12 cellular contexts compared by ENCODE assay signal in the genomic region with DNA sequence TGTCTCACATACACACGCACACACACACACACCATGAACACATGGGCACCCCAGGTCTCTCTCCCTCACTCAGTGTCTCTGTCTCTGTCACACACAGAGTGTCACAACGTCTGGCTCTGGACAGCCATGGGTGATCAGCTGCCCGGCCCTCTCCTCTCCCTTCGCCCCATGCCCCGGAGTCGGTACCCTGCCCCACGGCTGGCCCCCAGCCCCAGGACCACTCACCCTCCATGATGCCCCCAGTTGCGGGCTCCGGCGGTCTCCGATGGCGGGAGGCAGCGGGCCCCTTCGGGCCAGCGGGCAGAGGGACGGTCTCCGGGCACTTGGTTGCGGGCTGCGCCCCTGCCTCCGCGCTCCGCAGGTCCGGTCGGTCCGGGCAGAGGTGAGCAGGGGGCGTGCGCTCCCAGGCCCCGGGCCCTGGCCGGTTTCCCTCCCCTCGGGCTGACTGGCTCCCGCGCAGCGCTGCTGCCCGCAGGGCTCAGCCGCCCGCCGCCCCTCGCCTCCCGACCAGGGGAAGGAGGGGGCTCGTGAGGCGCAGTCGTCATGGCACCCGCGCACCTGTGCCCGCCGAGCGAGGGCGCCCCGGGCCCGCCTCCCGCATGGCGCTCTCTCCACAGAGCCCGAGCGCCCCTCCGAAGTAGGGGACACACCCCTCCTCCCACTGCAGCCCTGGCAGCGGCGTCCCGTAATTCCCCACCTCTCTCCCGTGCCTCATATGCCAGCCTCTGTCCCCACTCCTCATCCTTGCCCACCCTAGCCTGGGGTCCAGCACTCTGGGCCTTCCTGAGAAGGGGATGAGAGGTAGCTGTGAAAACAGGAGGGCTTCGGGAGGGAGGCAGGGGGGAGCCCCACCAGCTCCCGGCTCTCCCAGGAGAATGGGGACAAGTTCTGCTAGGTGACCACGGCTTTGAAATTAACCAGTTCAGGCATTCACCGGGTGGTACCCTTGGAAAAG. TPM values are rescaled to one million over a fixed set of nuclear protein-coding genes. Genes with fewer than 3 reads are reported as not detected.
DNase-seq lines count a peak whose midpoint lies in the region; ATAC-seq, FAIRE-seq and TF ChIP-seq lines count a peak whose summit lies in the region.
"Had no signal": no experiment of that assay in that cellular context is flagged by ENCODE, and none has a peak within 500 bp of the region (broad histone marks: within the 10 kb centered on the region; RNA-seq: fewer than 3 reads in every experiment).

A gene with protein sequence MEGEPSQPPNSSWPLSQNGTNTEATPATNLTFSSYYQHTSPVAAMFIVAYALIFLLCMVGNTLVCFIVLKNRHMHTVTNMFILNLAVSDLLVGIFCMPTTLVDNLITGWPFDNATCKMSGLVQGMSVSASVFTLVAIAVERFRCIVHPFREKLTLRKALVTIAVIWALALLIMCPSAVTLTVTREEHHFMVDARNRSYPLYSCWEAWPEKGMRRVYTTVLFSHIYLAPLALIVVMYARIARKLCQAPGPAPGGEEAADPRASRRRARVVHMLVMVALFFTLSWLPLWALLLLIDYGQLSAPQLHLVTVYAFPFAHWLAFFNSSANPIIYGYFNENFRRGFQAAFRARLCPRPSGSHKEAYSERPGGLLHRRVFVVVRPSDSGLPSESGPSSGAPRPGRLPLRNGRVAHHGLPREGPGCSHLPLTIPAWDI (minus strand): TSS at position 560 of the 955 bp plus-strand sequence. CDS start 328 bp downstream, at position 232.

- H3K27me3 ChIP-seq in H1 (replicated peaks in 1 of 4; ENCODE audit: control insufficient read depth in 3 of 4, extremely low read depth in 1 of 4, insufficient read depth in 3 of 4, low read length in 3 of 4) (peaks cover 14 to 36% (median 23%) of the 10 kb centered on the region in 4 experiments), mesendoderm (ENCODE audit: insufficient read depth, low read length, poor library complexity) (peaks cover 28% of the 10 kb centered on the region), vagina (peaks cover 9% of the 10 kb centered on the region)

- no peak within 1 kb of the TSS for H3K14ac ChIP-seq in H1 (ENCODE audit: insufficient read length)

- ATAC-seq in HG03159 (IDR thresholded peaks at IDR 0.05; ENCODE audit: unreplicated experiment) = no peak

- no peak for DNase-seq in activated naive CD4-positive, alpha-beta T cell treated with anti-CD3 and anti-CD28 coated beads for 36 hours
- peak in 1 of 2 experiments; percentile 78 for DNase-seq in H1 (ENCODE audit: low read depth in 1 of 2, low spot score in 2 of 2)
- peak; percentile 8 for DNase-seq in mesendoderm
- no peak for DNase-seq in vagina (ENCODE audit: extremely low spot score in 2 of 2)
- DNase-seq in osteocyte (ENCODE audit: extremely low spot score, unreplicated experiment) = no peak
- DNase-seq in ureter (ENCODE audit: low spot score) = no peak
- DNase-seq: MM.1S had no signal

- POLR2A ChIA-PET in H1 (lab: Charles Lee; ENCODE audit: partially characterized antibody) = no interaction called here

- no peak within 1 kb of the TSS for H2BK5ac ChIP-seq in H1 (ENCODE audit: low read depth, low read length)
- H2BK5ac ChIP-seq in mesendoderm (ENCODE audit: low read length) = no peak within 1 kb of the TSS

- TF ChIP-seq RAD21 in H1 (IDR thresholded peaks at IDR 0.05 in 1 of 2, conservative IDR thresholded peaks at IDR 0.05 in 1 of 2; ENCODE audit: low read depth in 2 of 2, low read length in 2 of 2) = peak; percentile 12 to 21; a peak in 2 of 4 replicates

- H3K79me2 ChIP-seq in H1 (ENCODE audit: control insufficient read depth in 1 of 2, insufficient read depth in 2 of 2, low read length in 2 of 2) = no peaks in the 10 kb centered on the region
- no peaks in the 10 kb centered on the region for H3K79me2 ChIP-seq in mesendoderm (ENCODE audit: control insufficient read depth, insufficient read depth, low read length)

- H2BK12ac ChIP-seq in H1 (ENCODE audit: low read depth, low read length) = peak within 1 kb of the TSS; percentile 50; the same call in 1 of the 2 replicates

- H2AFZ ChIP-seq in H1 (ENCODE audit: low read length) = peak within 1 kb of the TSS; percentile 78

- 17% methylated on average over 33 of the region's 63 CpGs; no CpG with 5 or more reads in 1 of the 2 experiments for WGBS in H1 (ENCODE audit: extremely low coverage in 1 of 2, insufficient coverage in 1 of 2, insufficient read length in 1 of 2, insufficient replicate concordance in 2 of 2, low coverage in 1 of 2, low lambda C conversion rate in 2 of 2, missing lambda C conversion rate in 1 of 2), 2 experiments
- WGBS in mesendoderm (ENCODE audit: extremely low coverage, insufficient coverage, low lambda C conversion rate) = no CpG with 5 or more reads among the region's 63 CpGs

- TF ChIP-seq POLR2A in H1 (IDR thresholded peaks at IDR 0.05; ENCODE audit: control extremely low read depth in 1 of 2, low read depth in 2 of 2, low read length in 2 of 2) = no peak
- no peak for TF ChIP-seq POLR2A in vagina (IDR thresholded peaks at IDR 0.05)

- H3K23ac ChIP-seq in H1 (ENCODE audit: insufficient read length) = no peak within 1 kb of the TSS
- H3K23ac ChIP-seq in mesendoderm (ENCODE audit: low read length) = peak within 1 kb of the TSS; percentile 3

- H3K27me3 Mint-ChIP-seq in activated naive CD4-positive, alpha-beta T cell treated with anti-CD3 and anti-CD28 coated beads, Interleukin-2, amount 50 U/mL, for 24 hours = peaks cover 37% of the 10 kb centered on the region
- peaks cover 48% of the 10 kb centered on the region for H3K27me3 Mint-ChIP-seq in activated naive CD4-positive, alpha-beta T cell treated with anti-CD3 and anti-CD28 coated beads for 36 hours (ENCODE audit: low read depth)
- peaks cover 61% of the 10 kb centered on the region for H3K27me3 Mint-ChIP-seq in osteocyte (ENCODE audit: unreplicated experiment)

- H2BK20ac ChIP-seq in H1 (ENCODE audit: low read length) = no peak within 1 kb of the TSS

- H3K4ac ChIP-seq in H1 (replicated peaks; ENCODE audit: insufficient read length, low read depth, low read length) (peak within 1 kb of the TSS; percentile 74), mesendoderm (ENCODE audit: low read depth, low read length) (no peak within 1 kb of the TSS)

- peak within 1 kb of the TSS; percentile 68 to 89 for H3K4me2 ChIP-seq in H1 (ENCODE audit: insufficient read depth in 1 of 2, low read depth in 2 of 2, low read length in 2 of 2)
- H3K4me2 ChIP-seq in mesendoderm (ENCODE audit: low read length) = peak within 1 kb of the TSS; percentile 18
- H3K4me2 ChIP-seq: BLaER1 treated with 17β-estradiol and CSF1 and Interleukin-3, amounts not matched to agents 10 nM and 100 nM had no signal

- no peaks in the 10 kb centered on the region for H3K4me1 Mint-ChIP-seq in activated naive CD4-positive, alpha-beta T cell treated with anti-CD3 and anti-CD28 coated beads, Interleukin-2, amount 50 U/mL, for 24 hours
- peaks cover 3% of the 10 kb centered on the region for H3K4me1 Mint-ChIP-seq in activated naive CD4-positive, alpha-beta T cell treated with anti-CD3 and anti-CD28 coated beads for 36 hours (ENCODE audit: low read depth)
- peaks cover 2% of the 10 kb centered on the region for H3K4me1 Mint-ChIP-seq in osteocyte (ENCODE audit: unreplicated experiment)

- H4K8ac ChIP-seq in H1 (ENCODE audit: extremely low read depth, insufficient read depth, low read length) = no peak within 1 kb of the TSS; the same call in 1 of the 2 replicates
- H4K8ac ChIP-seq in mesendoderm (ENCODE audit: low read depth, low read length) = no peak within 1 kb of the TSS

- peaks cover 2% of the 10 kb centered on the region for H3K36me3 Mint-ChIP-seq in activated naive CD4-positive, alpha-beta T cell treated with anti-CD3 and anti-CD28 coated beads, Interleukin-2, amount 50 U/mL, for 24 hours
- H3K36me3 Mint-ChIP-seq in activated naive CD4-positive, alpha-beta T cell treated with anti-CD3 and anti-CD28 coated beads for 36 hours (ENCODE audit: low read depth) = no peaks in the 10 kb centered on the region
- no peaks in the 10 kb centered on the region for H3K36me3 Mint-ChIP-seq in osteocyte (ENCODE audit: unreplicated experiment)
- H3K36me3 Mint-ChIP-seq: T-cell had no signal

- H3K9me3 ChIP-seq in H1 (ENCODE audit: insufficient read depth in 2 of 2, low read depth in 1 of 2, low read length in 1 of 2) (no peaks in the 10 kb centered on the region), vagina (no peaks in the 10 kb centered on the region)

- H3K18ac ChIP-seq in H1 (ENCODE audit: extremely low read depth, low read length) = no peak within 1 kb of the TSS
- H3K18ac ChIP-seq in mesendoderm (ENCODE audit: low read length) = no peak within 1 kb of the TSS

- CTCF ChIA-PET in activated naive CD4-positive, alpha-beta T cell treated with anti-CD3 and anti-CD28 coated beads for 36 hours (lab: Charles Lee) = interaction anchor here (0.6 to 1.0 kb wide), 2 partner anchors 73 to 138 kb away, joined by 4 read pairs; a partner anchor contains a TSS
- CTCF ChIA-PET in H1 (lab: Charles Lee; ENCODE audit: partially characterized antibody) = interaction anchor here (0.8 to 2.4 kb wide), 8 partner anchors 10 to 202 kb away, joined by 3 to 17 read pairs (median 6); no protein-coding TSS in a partner anchor

- H2BK15ac ChIP-seq in H1 (ENCODE audit: low read length) (no peak within 1 kb of the TSS), mesendoderm (replicated peaks; ENCODE audit: low read depth) (no peak within 1 kb of the TSS)

- H4K5ac ChIP-seq in H1 (ENCODE audit: insufficient read length, low read depth, low read length) (no peak within 1 kb of the TSS), mesendoderm (ENCODE audit: low read length) (no peak within 1 kb of the TSS)

- H2BK120ac ChIP-seq in H1 (replicated peaks; ENCODE audit: low read depth, low read length) (no peak within 1 kb of the TSS), mesendoderm (ENCODE audit: low read depth, low read length) (no peak within 1 kb of the TSS)

- H3K9ac ChIP-seq in H1 (replicated peaks in 1 of 4; ENCODE audit: extremely low read depth in 1 of 4, low read depth in 3 of 4, low read length in 3 of 4) = no peak within 1 kb of the TSS
- H3K9ac ChIP-seq in mesendoderm (ENCODE audit: low read length) = no peak within 1 kb of the TSS
- H3K9ac ChIP-seq: BLaER1 treated with 17β-estradiol and CSF1 and Interleukin-3, amounts not matched to agents 10 nM and 100 nM had no signal

- intact Hi-C loops in activated naive CD4-positive, alpha-beta T cell treated with anti-CD3 and anti-CD28 coated beads for 36 hours (cut with micrococcal nuclease) = no loop called here
- intact Hi-C loops in vagina (cut with DNase I) = no loop called here

- no peak within 1 kb of the TSS for H3K27ac ChIP-seq in H1 (ENCODE audit: low read depth, low read length)
- H3K27ac ChIP-seq in mesendoderm (ENCODE audit: low read depth, low read length) = no peak within 1 kb of the TSS
- H3K27ac ChIP-seq in vagina = no peak within 1 kb of the TSS
- H3K27ac ChIP-seq: BLaER1 treated with 17β-estradiol and CSF1 and Interleukin-3, amounts not matched to agents 10 nM and 100 nM; epithelial cell of prostate had no signal

- peak within 1 kb of the TSS; percentile 15 for H3K27ac Mint-ChIP-seq in activated naive CD4-positive, alpha-beta T cell treated with anti-CD3 and anti-CD28 coated beads, Interleukin-2, amount 50 U/mL, for 24 hours
- no peak within 1 kb of the TSS for H3K27ac Mint-ChIP-seq in activated naive CD4-positive, alpha-beta T cell treated with anti-CD3 and anti-CD28 coated beads for 36 hours
- no peak within 1 kb of the TSS for H3K27ac Mint-ChIP-seq in osteocyte (ENCODE audit: unreplicated experiment)
- H3K27ac Mint-ChIP-seq: T-cell had no signal

- H3K4me3 Mint-ChIP-seq in activated naive CD4-positive, alpha-beta T cell treated with anti-CD3 and anti-CD28 coated beads, Interleukin-2, amount 50 U/mL, for 24 hours = no peak within 1 kb of the TSS
- H3K4me3 Mint-ChIP-seq in activated naive CD4-positive, alpha-beta T cell treated with anti-CD3 and anti-CD28 coated beads for 36 hours = no peak within 1 kb of the TSS
- H3K4me3 Mint-ChIP-seq in osteocyte (ENCODE audit: unreplicated experiment) = no peak within 1 kb of the TSS

- peak within 1 kb of the TSS; percentile 29 to 65 (median 46) for H3K4me3 ChIP-seq in H1 (ENCODE audit: extremely low read depth in 1 of 4, insufficient read depth in 2 of 4, low read depth in 3 of 4, low read length in 4 of 4)
- no peak within 1 kb of the TSS for H3K4me3 ChIP-seq in mesendoderm (ENCODE audit: low read length)
- peak within 1 kb of the TSS; percentile 7 to 19 for H3K4me3 ChIP-seq in vagina
- H3K4me3 ChIP-seq: BLaER1 treated with 17β-estradiol and CSF1 and Interleukin-3, amounts not matched to agents 10 nM and 100 nM had no signal

- H3K9me3 Mint-ChIP-seq in activated naive CD4-positive, alpha-beta T cell treated with anti-CD3 and anti-CD28 coated beads, Interleukin-2, amount 50 U/mL, for 24 hours = no peaks in the 10 kb centered on the region
- no peaks in the 10 kb centered on the region for H3K9me3 Mint-ChIP-seq in activated naive CD4-positive, alpha-beta T cell treated with anti-CD3 and anti-CD28 coated beads for 36 hours
- H3K9me3 Mint-ChIP-seq in osteocyte (ENCODE audit: unreplicated experiment) = no peaks in the 10 kb centered on the region
- H3K9me3 Mint-ChIP-seq: T-cell had no signal

- no peak for FAIRE-seq in H1 (lab: Jason Lieb, UNC)

- TF ChIP-seq CTCF in H1 (IDR thresholded peaks at IDR 0.05; ENCODE audit: control extremely low read depth in 1 of 3, insufficient read depth in 1 of 3, low read depth in 1 of 3, low read length in 3 of 3) (peak in 2 of 3 experiments; percentile 10 to 16; a peak in 2 of 4 replicates), vagina (IDR thresholded peaks at IDR 0.05) (no peak), osteocyte (IDR thresholded peaks at IDR 0.05) (no peak)

- no peak within 1 kb of the TSS for H3K56ac ChIP-seq in H1 (replicated peaks; ENCODE audit: insufficient read length, low read depth, low read length)
- H3K56ac ChIP-seq in mesendoderm (ENCODE audit: low read length) = peak within 1 kb of the TSS; percentile 34

- H4K20me1 ChIP-seq in H1 (replicated peaks in 1 of 2; ENCODE audit: control insufficient read depth in 1 of 2, insufficient read depth in 2 of 2, low read length in 2 of 2) = no peaks in the 10 kb centered on the region
- H4K20me1 ChIP-seq: BLaER1 treated with 17β-estradiol and CSF1 and Interleukin-3, amounts not matched to agents 10 nM and 100 nM had no signal

- no peaks in the 10 kb centered on the region for H3K79me1 ChIP-seq in H1 (ENCODE audit: low read depth, low read length)
- no peaks in the 10 kb centered on the region for H3K79me1 ChIP-seq in mesendoderm (ENCODE audit: low read length)

- peaks cover 9% of the 10 kb centered on the region; the same call in 1 of the 2 replicates for H3K23me2 ChIP-seq in H1 (ENCODE audit: low read depth, low read length)

- H3K4me1 ChIP-seq in H1 (replicated peaks in 1 of 4; ENCODE audit: control insufficient read depth in 3 of 4, insufficient read depth in 4 of 4, low read length in 3 of 4) = no peaks in the 10 kb centered on the region
- no peaks in the 10 kb centered on the region for H3K4me1 ChIP-seq in mesendoderm (ENCODE audit: control insufficient read depth, low read depth, low read length)
- H3K4me1 ChIP-seq in vagina = peaks cover 10% of the 10 kb centered on the region
- H3K4me1 ChIP-seq: BLaER1 treated with 17β-estradiol and CSF1 and Interleukin-3, amounts not matched to agents 10 nM and 100 nM had no signal

- no peak for TF ChIP-seq EP300 in H1 (IDR thresholded peaks at IDR 0.05; ENCODE audit: borderline replicate concordance in 1 of 2, low read depth in 2 of 2, low read length in 2 of 2)

- H2AK5ac ChIP-seq in H1 (ENCODE audit: low read depth, low read length) (no peak within 1 kb of the TSS), mesendoderm (ENCODE audit: low read length) (no peak within 1 kb of the TSS)

- no peak within 1 kb of the TSS for H4K91ac ChIP-seq in H1 (replicated peaks; ENCODE audit: insufficient read length, low read length)

- H3K36me3 ChIP-seq in H1 (ENCODE audit: control insufficient read depth in 2 of 4, insufficient read depth in 4 of 4, low read length in 3 of 4) (no peaks in the 10 kb centered on the region), mesendoderm (ENCODE audit: control insufficient read depth, insufficient read depth, low read length) (no peaks in the 10 kb centered on the region), vagina (no peaks in the 10 kb centered on the region)
- H3K36me3 ChIP-seq: BLaER1 treated with 17β-estradiol and CSF1 and Interleukin-3, amounts not matched to agents 10 nM and 100 nM had no signal

RNA-seq across cellular contexts. Expression of the gene that starts here (rescaled TPM):
- not detected for total RNA-seq in activated naive CD4-positive, alpha-beta T cell treated with anti-CD3 and anti-CD28 coated beads for 36 hours
- total RNA-seq in H1 (2021; fragmentation: NEBNext Ultra II Directional; extraction: Animal tissue kit (Norgen Biotek cat#: 25700)) = 0.06 TPM in 1 of 2 replicates, not detected in the other
- 0.02 and 0.03 TPM in 2 replicates for polyA plus RNA-seq in H1 (2011; rRNA removed)
- 0.03 TPM for polyA plus RNA-seq in H1 (2011; cell fraction: cytosol; rRNA removed)
- polyA plus RNA-seq in H1 (2011; cell fraction: nucleus; rRNA removed) = 0.04 TPM
- 0.04 TPM in 2 of 4 replicates, not detected in the others for polyA plus RNA-seq in H1 (2012, experiment 1 of 2)
- 0.01 TPM for polyA plus RNA-seq in H1 (2012, experiment 2 of 2)
- polyA plus RNA-seq in H1 (2013, experiment 1 of 2) = under 0.01 TPM
- 0.02 TPM for polyA plus RNA-seq in H1 (2013, experiment 2 of 2)
- polyA minus RNA-seq in H1 (2011; rRNA and poly(A)+ RNA removed) = 0.02 and 0.03 TPM in 2 replicates
- polyA minus RNA-seq in H1 (2011; cell fraction: cytosol; rRNA and poly(A)+ RNA removed) = not detected
- polyA minus RNA-seq in H1 (2011; cell fraction: nucleus; rRNA and poly(A)+ RNA removed) = 0.10 TPM
- not detected for polyA plus RNA-seq in mesendoderm (2013, experiment 1 of 2)
- polyA plus RNA-seq in mesendoderm (2013, experiment 2 of 2) = not detected
- not detected for total RNA-seq in vagina
- not detected in 2 replicates for total RNA-seq in osteocyte
- 0.05 TPM for total RNA-seq in ureter
- total RNA-seq: T-cell had no signal

Comparison
In these comparisons a context has a peak if more than half of its experiments do, and no peak if none do; other contexts are left out.
1. CTCF ChIP-seq: peak in H1 (2 of 3); none in vagina (0 of 3) and osteocyte (single experiment).